ENCODE assay signal across 8 cellular contexts in genomic region chr3:49358884-49359225, GRCh38. TPM values are rescaled to one million over a fixed set of nuclear protein-coding genes. Genes with fewer than 3 reads are reported as not detected.
A peak's percentile ranks its signal among the peaks of the same experiment; 100 is the strongest.
DNase-seq lines count a peak whose midpoint lies in the region; ATAC-seq, FAIRE-seq and TF ChIP-seq lines count a peak whose summit lies in the region.

No MANE protein-coding gene starts in this region.

- H4K20me1 ChIP-seq in DND-41 (ENCODE audit: insufficient read depth, low read length) = peaks cover 8% of the 10 kb centered on the region
- H4K20me1 ChIP-seq in HepG2 (ENCODE audit: insufficient read depth, low read length) = no peaks in the 10 kb centered on the region

- H3K4me2 ChIP-seq in DND-41 (ENCODE audit: insufficient read depth, low read length) (peak overlapping the region; percentile 99), HepG2 (ENCODE audit: low read depth, low read length) (peak overlapping the region; percentile 80)

- DNase-seq in DND-41 = no peak
- DNase-seq in HepG2 (ENCODE audit: low spot score) = peak; percentile 64
- DNase-seq in upper lobe of right lung = no peak
- DNase-seq in NCI-H524 (lab: John Stamatoyannopoulos, UW) = no peak
- no peak for DNase-seq in foreskin melanocyte
- DNase-seq in ecto neural progenitor cell (ENCODE audit: low spot score) = no peak

- H3K36me3 ChIP-seq in DND-41 (ENCODE audit: insufficient read depth, low read length) (peaks cover 64% of the 10 kb centered on the region), HepG2 (replicated peaks in 1 of 2; ENCODE audit: control insufficient read depth in 1 of 2, insufficient read depth in 2 of 2, low read length in 2 of 2) (peaks cover 12 to 35% of the 10 kb centered on the region in 2 experiments), upper lobe of right lung (peaks cover 71% of the 10 kb centered on the region)

- peak overlapping the region; percentile 70 for H3K9ac ChIP-seq in DND-41 (ENCODE audit: low read depth, low read length)
- H3K9ac ChIP-seq in HepG2 (ENCODE audit: insufficient read depth, low read depth, low read length) = peak overlapping the region; percentile 80

- H3K4me3 ChIP-seq in DND-41 (ENCODE audit: low read depth in 1 of 2, low read length in 2 of 2) (peak overlapping the region; percentile 60 to 79; a peak in 3 of 4 replicates), HepG2 (replicated peaks in 1 of 3; ENCODE audit: insufficient read depth in 1 of 3, low read depth in 2 of 3, low read length in 3 of 3) (peak overlapping the region; percentile 32 to 73 (median 45); a peak in 5 of 6 replicates), upper lobe of right lung (peak overlapping the region; percentile 85)

- H3K27ac ChIP-seq in DND-41 (ENCODE audit: low read length) (peak overlapping the region; percentile 80), adipose tissue (ENCODE audit: low read depth, low read length) (peak overlapping the region; percentile 71), HepG2 (ENCODE audit: extremely low read length, insufficient read depth, low read length) (peak overlapping the region; percentile 94), upper lobe of right lung (peak overlapping the region; percentile 96)

- intact Hi-C loops in HepG2 (cut with micrococcal nuclease; ENCODE audit: unreplicated experiment) (loop anchor here (1.0 to 5.0 kb wide), 2 partner anchors 19 to 53 kb away; partner anchors contain the start of genes RHOA, TCTA and USP4), upper lobe of right lung (cut with DNase I) (no loop called here)

- peak overlapping the region; percentile 63; the same call in 1 of the 2 replicates for H2AFZ ChIP-seq in DND-41 (ENCODE audit: low read depth, low read length)
- H2AFZ ChIP-seq in HepG2 (ENCODE audit: low read length) = no peak overlapping the region

- BruUV-seq in HepG2 (replicated peaks; lab: Mats Ljungman, UMichigan) = TSS peak; percentile 90

- in situ Hi-C loops in HepG2 (cut with HindIII; ENCODE audit: extremely low pct_ligation_motif_present, low pct_unique_long_range_greater_than_20kb) = no loop called here

- TF ChIP-seq CTCF in DND-41 (IDR thresholded peaks at IDR 0.05; ENCODE audit: borderline replicate concordance, extremely low read depth, low read length, poor library complexity, severe bottlenecking) (no peak), HepG2 (CRISPR knock-in tag; IDR thresholded peaks at IDR 0.05) (no peak), upper lobe of right lung (IDR thresholded peaks at IDR 0.05) (no peak)

- H3K9me3 ChIP-seq in DND-41 (ENCODE audit: insufficient read depth, low read length, severe bottlenecking) (no peaks in the 10 kb centered on the region), HepG2 (ENCODE audit: low read length) (no peaks in the 10 kb centered on the region), upper lobe of right lung (no peaks in the 10 kb centered on the region)

- no peak for TF ChIP-seq RAD21 in HepG2 (CRISPR knock-in tag; IDR thresholded peaks at IDR 0.05)

- peak; percentile 55 for FAIRE-seq in HepG2 (lab: Jason Lieb, UNC)

- H3K4me1 ChIP-seq in DND-41 (ENCODE audit: insufficient read depth, low read length) (peaks cover 63% of the 10 kb centered on the region), HepG2 (ENCODE audit: insufficient read depth, low read length) (peaks cover 37% of the 10 kb centered on the region), upper lobe of right lung (peaks cover 35% of the 10 kb centered on the region)

- WGBS in adipose tissue, 3 donors = 19 to 34% (median 25%) methylated on average over 3 of the region's 3 CpGs
- WGBS in HepG2 (ENCODE audit: low lambda C conversion rate) = 0% methylated on average over 1 of the region's 3 CpGs

- ATAC-seq in DND-41 (ENCODE audit: insufficient read depth, low read depth) (peak; percentile 29), HG02798 (IDR thresholded peaks at IDR 0.05; ENCODE audit: poor library complexity, unreplicated experiment) (peak; percentile 1), HepG2 (peak; percentile 59), upper lobe of right lung (no peak)

- CTCF ChIA-PET in HepG2 (lab: Yijun Ruan, JAX; ENCODE audit: low intra/inter-chr PET ratio, low total read pairs) = no interaction called here

- TF ChIP-seq POLR2A in HepG2 (IDR thresholded peaks at IDR 0.05; ENCODE audit: insufficient read depth in 1 of 2, low read depth in 2 of 2, low read length in 2 of 2) = no peak

- H3K27me3 ChIP-seq in DND-41 (ENCODE audit: insufficient read depth, low read length, poor library complexity) (no peaks in the 10 kb centered on the region), HepG2 (ENCODE audit: control insufficient read depth in 1 of 2, insufficient read depth in 2 of 2, low read length in 2 of 2) (no peaks in the 10 kb centered on the region), upper lobe of right lung (no peaks in the 10 kb centered on the region)

- POLR2A ChIA-PET in HepG2 (lab: Yijun Ruan, JAX) = interaction anchor here (0.6 to 5.5 kb wide), 32 partner anchors 10 to 314 kb away, joined by 3 to 134 read pairs (median 4); partner anchors contain the start of genes AMT, DAG1, KLHDC8B and LAMB2

- peaks cover 40% of the 10 kb centered on the region for H3K79me2 ChIP-seq in DND-41 (ENCODE audit: insufficient read depth, low read length)
- H3K79me2 ChIP-seq in HepG2 (ENCODE audit: insufficient read depth, low read length) = peaks cover 14% of the 10 kb centered on the region

- no peak for TF ChIP-seq EP300 in HepG2 (IDR thresholded peaks at IDR 0.05; ENCODE audit: low read depth in 2 of 2, low read length in 2 of 2)
- TF ChIP-seq EP300 in HepG2 (CRISPR knock-in tag; IDR thresholded peaks at IDR 0.05; ENCODE audit: borderline replicate concordance) = no peak

RNA-seq across cellular contexts. Expression of gene GPX1, which starts 0.7 kb away (rescaled TPM):
- polyA plus RNA-seq in adipose tissue (1,000 to 10,000 TPM in 1 of 3 donors, 100 to 1,000 TPM in 2; 174 to 1,140 (median 788) TPM), HepG2 (2011; rRNA removed) (167 and 168 TPM in 2 replicates)
- total RNA-seq in HepG2 (2016; rRNA removed; fragmentation: Illumina TruSeq; extraction: Trizol) (149 and 169 TPM in 2 replicates), upper lobe of right lung (415 TPM)
- total RNA-seq in HepG2 (2016; cell fraction: cytosol; rRNA removed; fragmentation: Illumina TruSeq; extraction: Trizol; ENCODE audit: low read depth) = 205 and 280 TPM in 2 replicates
- total RNA-seq in HepG2 (2016; cell fraction: insoluble cytoplasmic fraction; rRNA removed; fragmentation: Illumina TruSeq; extraction: Trizol) = 148 and 173 TPM in 2 replicates
- total RNA-seq in HepG2 (2016; cell fraction: membrane; rRNA removed; fragmentation: Illumina TruSeq; extraction: Trizol) = 276 and 347 TPM in 2 replicates
- 56.7 and 58.1 TPM in 2 replicates for total RNA-seq in HepG2 (2016; cell fraction: nucleus; rRNA removed; fragmentation: Illumina TruSeq; extraction: Trizol)
- polyA plus RNA-seq in HepG2 (2011; cell fraction: cytosol; rRNA removed) = 122 and 246 TPM in 2 replicates
- 103 and 106 TPM in 2 replicates for polyA plus RNA-seq in HepG2 (2011; cell fraction: nucleus; rRNA removed)
- 61.4 and 66.5 TPM in 2 replicates for polyA plus RNA-seq in HepG2 (2012)
- 349 and 479 TPM in 2 replicates for polyA plus RNA-seq in HepG2 (2016; cell fraction: cytosol; fragmentation: Illumina TruSeq; extraction: Trizol; ENCODE audit: low read depth)
- polyA plus RNA-seq in HepG2 (2016; cell fraction: insoluble cytoplasmic fraction; fragmentation: Illumina TruSeq; extraction: Trizol; ENCODE audit: low read depth) = 254 and 267 TPM in 2 replicates
- polyA plus RNA-seq in HepG2 (2016; cell fraction: membrane; fragmentation: Illumina TruSeq; extraction: Trizol; ENCODE audit: low read depth) = 392 and 448 TPM in 2 replicates
- 140 and 150 TPM in 2 replicates for polyA plus RNA-seq in HepG2 (2016; cell fraction: nucleus; fragmentation: Illumina TruSeq; extraction: Trizol; ENCODE audit: insufficient read depth, low read depth)
- 140 and 218 TPM in 2 replicates for polyA minus RNA-seq in HepG2 (2011; rRNA and poly(A)+ RNA removed; ENCODE audit: low replicate concordance)
- polyA minus RNA-seq in HepG2 (2011; cell fraction: cytosol; rRNA and poly(A)+ RNA removed) = 38.9 and 50.8 TPM in 2 replicates
- polyA minus RNA-seq in HepG2 (2011; cell fraction: nucleus; rRNA and poly(A)+ RNA removed) = 19.5 and 22.8 TPM in 2 replicates

RNA-seq across cellular contexts. Expression of gene USP4, which starts 19.0 kb away (rescaled TPM):
- polyA plus RNA-seq in adipose tissue (10 to 100 TPM; 16.5 to 32.1 (median 30.4) TPM), HepG2 (2011; rRNA removed) (18.7 and 20.8 TPM in 2 replicates)
- total RNA-seq in HepG2 (2016; rRNA removed; fragmentation: Illumina TruSeq; extraction: Trizol) (9.2 and 12.1 TPM in 2 replicates), upper lobe of right lung (69.6 TPM)
- 3.9 and 5.6 TPM in 2 replicates for total RNA-seq in HepG2 (2016; cell fraction: cytosol; rRNA removed; fragmentation: Illumina TruSeq; extraction: Trizol; ENCODE audit: low read depth)
- total RNA-seq in HepG2 (2016; cell fraction: insoluble cytoplasmic fraction; rRNA removed; fragmentation: Illumina TruSeq; extraction: Trizol) = 9.5 and 12.5 TPM in 2 replicates
- 6.2 and 7.0 TPM in 2 replicates for total RNA-seq in HepG2 (2016; cell fraction: membrane; rRNA removed; fragmentation: Illumina TruSeq; extraction: Trizol)
- total RNA-seq in HepG2 (2016; cell fraction: nucleus; rRNA removed; fragmentation: Illumina TruSeq; extraction: Trizol) = 14.7 and 15.5 TPM in 2 replicates
- 10.8 and 12.7 TPM in 2 replicates for polyA plus RNA-seq in HepG2 (2011; cell fraction: cytosol; rRNA removed)
- 22.0 and 28.3 TPM in 2 replicates for polyA plus RNA-seq in HepG2 (2011; cell fraction: nucleus; rRNA removed)
- polyA plus RNA-seq in HepG2 (2012) = 11.8 and 12.6 TPM in 2 replicates
- 2.2 and 2.4 TPM in 2 replicates for polyA plus RNA-seq in HepG2 (2016; cell fraction: cytosol; fragmentation: Illumina TruSeq; extraction: Trizol; ENCODE audit: low read depth)
- polyA plus RNA-seq in HepG2 (2016; cell fraction: insoluble cytoplasmic fraction; fragmentation: Illumina TruSeq; extraction: Trizol; ENCODE audit: low read depth) = 23.2 and 24.3 TPM in 2 replicates
- polyA plus RNA-seq in HepG2 (2016; cell fraction: membrane; fragmentation: Illumina TruSeq; extraction: Trizol; ENCODE audit: low read depth) = 5.3 and 5.8 TPM in 2 replicates
- polyA plus RNA-seq in HepG2 (2016; cell fraction: nucleus; fragmentation: Illumina TruSeq; extraction: Trizol; ENCODE audit: insufficient read depth, low read depth) = 37.3 and 42.6 TPM in 2 replicates
- polyA minus RNA-seq in HepG2 (2011; rRNA and poly(A)+ RNA removed; ENCODE audit: low replicate concordance) = 31.1 and 48.0 TPM in 2 replicates
- 10.6 TPM in 2 replicates for polyA minus RNA-seq in HepG2 (2011; cell fraction: cytosol; rRNA and poly(A)+ RNA removed)
- 36.3 and 41.9 TPM in 2 replicates for polyA minus RNA-seq in HepG2 (2011; cell fraction: nucleus; rRNA and poly(A)+ RNA removed)

RNA-seq across cellular contexts. Expression of gene RHOA, which starts 52.9 kb away (rescaled TPM):
- 100 to 1,000 TPM; 162 to 513 (median 415) TPM for polyA plus RNA-seq in adipose tissue
- total RNA-seq in HepG2 (2016; rRNA removed; fragmentation: Illumina TruSeq; extraction: Trizol) = 177 and 258 TPM in 2 replicates
- total RNA-seq in HepG2 (2016; cell fraction: cytosol; rRNA removed; fragmentation: Illumina TruSeq; extraction: Trizol; ENCODE audit: low read depth) = 50.5 and 58.1 TPM in 2 replicates
- 183 and 252 TPM in 2 replicates for total RNA-seq in HepG2 (2016; cell fraction: insoluble cytoplasmic fraction; rRNA removed; fragmentation: Illumina TruSeq; extraction: Trizol)
- total RNA-seq in HepG2 (2016; cell fraction: membrane; rRNA removed; fragmentation: Illumina TruSeq; extraction: Trizol) = 129 and 135 TPM in 2 replicates
- 83.6 and 89.9 TPM in 2 replicates for total RNA-seq in HepG2 (2016; cell fraction: nucleus; rRNA removed; fragmentation: Illumina TruSeq; extraction: Trizol)
- 117 and 131 TPM in 2 replicates for polyA plus RNA-seq in HepG2 (2011; rRNA removed)
- polyA plus RNA-seq in HepG2 (2011; cell fraction: cytosol; rRNA removed) = 162 and 178 TPM in 2 replicates
- polyA plus RNA-seq in HepG2 (2011; cell fraction: nucleus; rRNA removed) = 76.7 and 78.5 TPM in 2 replicates
- polyA plus RNA-seq in HepG2 (2012) = 241 and 267 TPM in 2 replicates
- polyA plus RNA-seq in HepG2 (2016; cell fraction: cytosol; fragmentation: Illumina TruSeq; extraction: Trizol; ENCODE audit: low read depth) = 79.3 and 88.5 TPM in 2 replicates
- polyA plus RNA-seq in HepG2 (2016; cell fraction: insoluble cytoplasmic fraction; fragmentation: Illumina TruSeq; extraction: Trizol; ENCODE audit: low read depth) = 399 and 414 TPM in 2 replicates
- polyA plus RNA-seq in HepG2 (2016; cell fraction: membrane; fragmentation: Illumina TruSeq; extraction: Trizol; ENCODE audit: low read depth) = 155 and 170 TPM in 2 replicates
- polyA plus RNA-seq in HepG2 (2016; cell fraction: nucleus; fragmentation: Illumina TruSeq; extraction: Trizol; ENCODE audit: insufficient read depth, low read depth) = 173 and 175 TPM in 2 replicates
- 235 and 368 TPM in 2 replicates for polyA minus RNA-seq in HepG2 (2011; rRNA and poly(A)+ RNA removed; ENCODE audit: low replicate concordance)
- polyA minus RNA-seq in HepG2 (2011; cell fraction: cytosol; rRNA and poly(A)+ RNA removed) = 201 and 223 TPM in 2 replicates
- 42.7 and 56.9 TPM in 2 replicates for polyA minus RNA-seq in HepG2 (2011; cell fraction: nucleus; rRNA and poly(A)+ RNA removed)
- total RNA-seq in upper lobe of right lung = 543 TPM

RNA-seq across cellular contexts. Expression of gene TCTA, which starts 53.4 kb away (rescaled TPM):
- polyA plus RNA-seq in adipose tissue (10 to 100 TPM; 19.9 to 33.8 (median 31.2) TPM), HepG2 (2011; rRNA removed) (13.2 and 14.0 TPM in 2 replicates)
- total RNA-seq in HepG2 (2016; rRNA removed; fragmentation: Illumina TruSeq; extraction: Trizol) (6.7 and 8.3 TPM in 2 replicates), upper lobe of right lung (38.1 TPM)
- 3.9 and 5.0 TPM in 2 replicates for total RNA-seq in HepG2 (2016; cell fraction: cytosol; rRNA removed; fragmentation: Illumina TruSeq; extraction: Trizol; ENCODE audit: low read depth)
- total RNA-seq in HepG2 (2016; cell fraction: insoluble cytoplasmic fraction; rRNA removed; fragmentation: Illumina TruSeq; extraction: Trizol) = 7.2 and 7.8 TPM in 2 replicates
- 10.0 and 10.7 TPM in 2 replicates for total RNA-seq in HepG2 (2016; cell fraction: membrane; rRNA removed; fragmentation: Illumina TruSeq; extraction: Trizol)
- total RNA-seq in HepG2 (2016; cell fraction: nucleus; rRNA removed; fragmentation: Illumina TruSeq; extraction: Trizol) = 5.5 and 6.8 TPM in 2 replicates
- 11.5 and 14.0 TPM in 2 replicates for polyA plus RNA-seq in HepG2 (2011; cell fraction: cytosol; rRNA removed)
- polyA plus RNA-seq in HepG2 (2011; cell fraction: nucleus; rRNA removed) = 8.3 and 12.0 TPM in 2 replicates
- polyA plus RNA-seq in HepG2 (2012) = 6.6 and 7.1 TPM in 2 replicates
- 6.2 and 6.7 TPM in 2 replicates for polyA plus RNA-seq in HepG2 (2016; cell fraction: cytosol; fragmentation: Illumina TruSeq; extraction: Trizol; ENCODE audit: low read depth)
- polyA plus RNA-seq in HepG2 (2016; cell fraction: insoluble cytoplasmic fraction; fragmentation: Illumina TruSeq; extraction: Trizol; ENCODE audit: low read depth) = 10.5 and 11.0 TPM in 2 replicates
- 11.6 and 12.6 TPM in 2 replicates for polyA plus RNA-seq in HepG2 (2016; cell fraction: membrane; fragmentation: Illumina TruSeq; extraction: Trizol; ENCODE audit: low read depth)
- 15.5 and 16.4 TPM in 2 replicates for polyA plus RNA-seq in HepG2 (2016; cell fraction: nucleus; fragmentation: Illumina TruSeq; extraction: Trizol; ENCODE audit: insufficient read depth, low read depth)
- 21.6 and 54.5 TPM in 2 replicates for polyA minus RNA-seq in HepG2 (2011; rRNA and poly(A)+ RNA removed; ENCODE audit: low replicate concordance)
- polyA minus RNA-seq in HepG2 (2011; cell fraction: cytosol; rRNA and poly(A)+ RNA removed) = 3.4 and 4.5 TPM in 2 replicates
- polyA minus RNA-seq in HepG2 (2011; cell fraction: nucleus; rRNA and poly(A)+ RNA removed) = 11.6 and 15.8 TPM in 2 replicates
